8 cellular contexts compared by ENCODE assay signal in the genomic region with DNA sequence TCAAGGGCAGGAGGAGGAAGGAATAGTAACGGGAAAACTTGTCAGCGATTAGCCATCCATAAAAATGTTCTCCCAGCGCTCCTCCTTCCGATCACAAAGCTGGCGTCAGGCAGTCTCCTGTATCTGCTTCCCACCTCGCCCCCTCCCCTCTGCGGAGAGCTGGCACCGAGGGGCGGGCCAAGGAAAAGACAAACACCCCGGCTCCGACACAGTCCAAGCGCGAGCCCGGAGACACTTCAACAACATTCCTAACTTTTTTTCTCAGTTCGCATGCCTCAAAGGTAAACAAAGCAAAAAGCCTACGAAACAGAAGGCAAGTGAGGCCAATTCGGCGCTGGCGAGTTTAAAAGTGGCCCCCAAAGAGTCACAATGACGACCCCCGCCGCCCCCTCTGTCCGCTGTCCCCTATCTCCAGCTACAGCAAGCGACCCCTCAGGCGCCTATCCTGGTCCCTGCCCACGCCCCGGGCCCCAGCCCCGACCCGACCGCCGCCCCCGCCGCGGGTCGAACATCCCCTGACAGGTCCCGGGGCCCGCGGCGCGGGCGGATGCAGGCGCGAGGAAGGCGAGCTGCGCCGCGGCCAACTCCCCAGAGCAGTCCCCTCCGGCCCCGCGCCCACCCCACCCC. TPM values are rescaled to one million over a fixed set of nuclear protein-coding genes. Genes with fewer than 3 reads are reported as not detected.
DNase-seq lines count a peak whose midpoint lies in the region; TF ChIP-seq lines count a peak whose summit lies in the region.

No MANE protein-coding gene starts in this region.

- H3K4me3 ChIP-seq in mammary epithelial cell (replicated peaks in 1 of 3; ENCODE audit: insufficient read depth in 1 of 3, low read depth in 2 of 3, low read length in 3 of 3) (peak overlapping the region; percentile 54 to 60 (median 57)), kidney epithelial cell (ENCODE audit: low read depth, low read length) (peak overlapping the region; percentile 53)

- no peaks in the 10 kb centered on the region for H3K36me3 ChIP-seq in mammary epithelial cell (ENCODE audit: insufficient read depth, low read length)
- no peaks in the 10 kb centered on the region for H3K36me3 ChIP-seq in kidney epithelial cell (ENCODE audit: control insufficient read depth, insufficient read depth, low read length)

- H3K27me3 ChIP-seq in mammary epithelial cell (ENCODE audit: insufficient read depth, low read length), result peaks cover 5% of the 10 kb centered on the region
- no peaks in the 10 kb centered on the region for H3K27me3 ChIP-seq in kidney epithelial cell (ENCODE audit: control insufficient read depth, insufficient read depth, low read length)

- dilution Hi-C loops in mammary epithelial cell (cut with HindIII; ENCODE audit: low sequenced_read_pairs), result loop anchor here (5.0 kb wide), 1 partner anchor 42 kb away; no protein-coding TSS in a partner anchor

- no peaks in the 10 kb centered on the region for H4K20me1 ChIP-seq in mammary epithelial cell (ENCODE audit: insufficient read depth, low read length)

- no peaks in the 10 kb centered on the region for H3K9me3 ChIP-seq in mammary epithelial cell (replicated peaks; ENCODE audit: insufficient read depth, low read length)

- no TSS peak for BruUV-seq in mammary epithelial cell (replicated peaks; lab: Mats Ljungman, UMichigan)

- H3K4me1 Mint-ChIP-seq in stimulated activated naive CD8-positive, alpha-beta T cell treated with anti-CD3 and anti-CD28 coated beads, Interleukin-15, Interleukin-2, amounts not matched to agents 100 ng/mL and 50 ng/mL, for 24 hours (ENCODE audit: low read depth), result peaks cover 7% of the 10 kb centered on the region

- H3K79me2 ChIP-seq in mammary epithelial cell (ENCODE audit: insufficient read depth, low read length), result no peaks in the 10 kb centered on the region

- CTCF ChIA-PET in mammary epithelial cell (lab: Charles Lee; ENCODE audit: low non-redundant PET), result no interaction called here

- in situ Hi-C loops in mammary epithelial cell (cut with MboI; ENCODE audit: low sequenced_read_pairs in 2 of 2), result no loop called here

- H3K4me3 Mint-ChIP-seq in stimulated activated naive CD8-positive, alpha-beta T cell treated with anti-CD3 and anti-CD28 coated beads, Interleukin-15, Interleukin-2, amounts not matched to agents 100 ng/mL and 50 ng/mL, for 24 hours, result peak overlapping the region; percentile 52

- no peaks in the 10 kb centered on the region for H3K9me3 Mint-ChIP-seq in stimulated activated naive CD8-positive, alpha-beta T cell treated with anti-CD3 and anti-CD28 coated beads, Interleukin-15, Interleukin-2, amounts not matched to agents 100 ng/mL and 50 ng/mL, for 24 hours

- H3K4me1 ChIP-seq in mammary epithelial cell (ENCODE audit: insufficient read depth, low read length), result peaks cover 7% of the 10 kb centered on the region

- H3K27me3 Mint-ChIP-seq in stimulated activated naive CD8-positive, alpha-beta T cell treated with anti-CD3 and anti-CD28 coated beads, Interleukin-15, Interleukin-2, amounts not matched to agents 100 ng/mL and 50 ng/mL, for 24 hours, result peaks cover 77% of the 10 kb centered on the region

- TF ChIP-seq CTCF in mammary epithelial cell (conservative IDR thresholded peaks at IDR 0.05 in 1 of 2, IDR thresholded peaks at IDR 0.05 in 1 of 2; ENCODE audit: extremely low read depth in 1 of 2, insufficient read depth in 1 of 2, low read depth in 1 of 2, low read length in 2 of 2), result no peak
- no peak for TF ChIP-seq CTCF in kidney epithelial cell (IDR thresholded peaks at IDR 0.05; ENCODE audit: insufficient read depth, low read length, poor library complexity, severe bottlenecking)
- no peak for TF ChIP-seq CTCF in GM10266 (IDR thresholded peaks at IDR 0.05; ENCODE audit: control insufficient read depth, insufficient read depth, low read depth, missing control alignments)

- peak overlapping the region; percentile 87 for H2AFZ ChIP-seq in mammary epithelial cell (ENCODE audit: low read depth, low read length)

- DNase-seq in COLO668 (lab: John Stamatoyannopoulos, UW; ENCODE audit: unreplicated experiment), result peak; percentile 83
- DNase-seq in H4 (ENCODE audit: low spot score), result peak; percentile 13
- peak; percentile 39 for DNase-seq in NCI-H446 treated with DMSO at 0.1 percent for 48 hours (lab: John Stamatoyannopoulos, UW)
- DNase-seq in mammary epithelial cell, result peak; percentile 6
- no peak for DNase-seq in kidney epithelial cell (ENCODE audit: low read depth)
- DNase-seq in NOMO-1 (lab: John Stamatoyannopoulos, UW; ENCODE audit: unreplicated experiment in 2 of 2), result no peak
- DNase-seq in GM10266 (ENCODE audit: extremely low spot score), result no peak

- H3K4me2 ChIP-seq in mammary epithelial cell (ENCODE audit: insufficient read depth, low read depth, low read length), result peak overlapping the region; percentile 88

- no peaks in the 10 kb centered on the region for H3K36me3 Mint-ChIP-seq in stimulated activated naive CD8-positive, alpha-beta T cell treated with anti-CD3 and anti-CD28 coated beads, Interleukin-15, Interleukin-2, amounts not matched to agents 100 ng/mL and 50 ng/mL, for 24 hours (ENCODE audit: low read depth)

- H3K27ac Mint-ChIP-seq in stimulated activated naive CD8-positive, alpha-beta T cell treated with anti-CD3 and anti-CD28 coated beads, Interleukin-15, Interleukin-2, amounts not matched to agents 100 ng/mL and 50 ng/mL, for 24 hours, result no peak overlapping the region

- no peak overlapping the region for H3K9ac ChIP-seq in mammary epithelial cell (ENCODE audit: insufficient read depth, low read length)

- intact Hi-C loops in mammary epithelial cell (cut with micrococcal nuclease), result no loop called here

- 21% methylated on average over 9 of the region's 50 CpGs for WGBS in mammary epithelial cell (ENCODE audit: low coverage, missing lambda C conversion rate)

- H3K27ac ChIP-seq in mammary epithelial cell (ENCODE audit: insufficient read depth, low read depth, low read length), result no peak overlapping the region

RNA-seq across cellular contexts. Expression of a gene that starts 0.7 kb away (rescaled TPM):
- total RNA-seq in H4 (2014; rRNA removed; shearing (Covaris generic)), result 2.2 and 4.0 TPM in 2 replicates
- total RNA-seq in mammary epithelial cell (1 to 10 TPM; 1.0 to 1.2 TPM), kidney epithelial cell (0.38 and 0.62 TPM in 2 replicates)
- polyA plus RNA-seq in mammary epithelial cell, result 0.16 TPM
- polyA minus RNA-seq in mammary epithelial cell, result 1.3 TPM

Comparison
In these comparisons a context has a peak if more than half of its experiments do, and no peak if none do; other contexts are left out.
1. DNase-seq: peak in COLO668 (single experiment), H4 (single experiment), NCI-H446 treated with DMSO at 0.1 percent for 48 hours (single experiment) and mammary epithelial cell (single experiment); none in kidney epithelial cell (single experiment), NOMO-1 (0 of 2) and GM10266 (single experiment).